ENCODE assay signal across 24 cellular contexts in the genomic region with DNA sequence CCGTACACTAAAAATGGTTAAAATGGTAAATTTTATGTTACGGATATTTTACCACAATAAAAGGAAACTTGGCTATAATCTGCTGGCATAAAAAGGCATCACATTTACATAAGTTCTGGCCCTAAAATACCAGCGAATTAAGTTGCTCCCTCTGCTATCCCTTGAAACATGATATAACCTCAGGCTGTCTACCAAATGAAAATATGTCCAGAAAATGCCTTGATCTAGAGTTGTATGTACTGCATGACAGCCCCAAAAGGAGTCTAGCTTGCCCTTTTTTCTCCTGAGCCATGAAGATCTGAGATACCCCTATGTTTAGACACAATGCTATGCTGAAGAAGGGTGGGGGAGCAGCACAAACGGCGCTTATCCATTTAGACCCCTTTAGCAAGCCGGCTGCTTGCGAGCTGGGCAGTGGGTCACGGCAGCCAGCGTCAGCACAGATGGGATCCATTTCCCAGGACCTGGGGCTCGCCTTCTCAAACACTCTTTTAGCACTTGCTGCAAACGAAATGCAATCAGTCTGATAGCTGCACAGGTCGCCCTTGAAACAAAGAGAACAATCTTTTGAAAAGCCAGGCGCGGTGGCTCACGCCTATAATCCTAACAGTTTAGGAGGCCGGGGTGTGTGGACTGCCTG.
A peak's percentile ranks its signal among the peaks of the same experiment; 100 is the strongest.
DNase-seq lines count a peak whose midpoint lies in the region; ATAC-seq and TF ChIP-seq lines count a peak whose summit lies in the region.
"Had no signal": no experiment of that assay in that cellular context is flagged by ENCODE, and none has a peak within 500 bp of the region (broad histone marks: within the 10 kb centered on the region; RNA-seq: fewer than 3 reads in every experiment).

No MANE protein-coding gene starts in this region.

- peaks cover 18% of the 10 kb centered on the region for H3K4me1 Mint-ChIP-seq in progenitor cell of endocrine pancreas (ENCODE audit: low read depth)
- H3K4me1 Mint-ChIP-seq in activated T-helper 1 cell treated with anti-CD3 and anti-CD28 coated beads, Interleukin-12 subunit alpha, Interleukin-12 subunit beta, Interleukin-2, Interleukin-4 antibody, amounts not matched to agents 30 ng/mL and 10 ng/mL and 1 ng/mL, durations not matched to agents 14 hours and 24 hours and 36 hours (ENCODE audit: low read depth) = peaks cover 20% of the 10 kb centered on the region
- H3K4me1 Mint-ChIP-seq: activated B cell treated with CpG ODN at 0.5 μM for 24 hours had no signal

- intact Hi-C loops in activated T-helper 1 cell treated with anti-CD3 and anti-CD28 coated beads, Interleukin-12 subunit alpha, Interleukin-12 subunit beta, Interleukin-2, Interleukin-4 antibody, amounts not matched to agents 30 ng/mL and 10 ng/mL and 1 ng/mL, durations not matched to agents 14 hours and 24 hours and 36 hours (cut with micrococcal nuclease) = no loop called here

- ATAC-seq in SK-N-SH treated with all-trans-retinoic acid at 6 μM for 48 hours (peak; percentile 34), GM21825 (IDR thresholded peaks at IDR 0.05; ENCODE audit: unreplicated experiment) (no peak)
- ATAC-seq: K562; naive thymus-derived CD8-positive, alpha-beta T cell had no signal

- DNase-seq in DMS 273 (lab: John Stamatoyannopoulos, UW; ENCODE audit: unreplicated experiment) = peak; percentile 40
- no peak for DNase-seq in DMS 273 treated with DMSO at 0.1 percent for 48 hours (lab: John Stamatoyannopoulos, UW)
- DNase-seq in fibroblast of the aortic adventitia (ENCODE audit: low read depth) = peak; percentile 68
- DNase-seq in progenitor cell of endocrine pancreas (ENCODE audit: low spot score, unreplicated experiment) = no peak
- no peak for DNase-seq in GM03348 (ENCODE audit: low spot score)
- DNase-seq in activated T-helper 1 cell treated with anti-CD3 and anti-CD28 coated beads, Interleukin-12 subunit alpha, Interleukin-12 subunit beta, Interleukin-2, Interleukin-4 antibody, amounts not matched to agents 30 ng/mL and 10 ng/mL and 1 ng/mL, durations not matched to agents 14 hours and 24 hours and 36 hours (ENCODE audit: low spot score) = no peak
- DNase-seq: activated B cell treated with CpG ODN at 0.5 μM for 24 hours; activated CD4-positive, alpha-beta memory T cell treated with anti-CD3 and anti-CD28 coated beads, Interleukin-2, amount 10 ng/mL, durations not matched to agents 7 days and 5 days; activated T-cell treated with anti-CD3 and anti-CD28 coated beads, Interleukin-2, amount 50 U/mL, for 48 hours; cortex of kidney; GOT3; immature natural killer cell; MV-4-11; naive thymus-derived CD8-positive, alpha-beta T cell; NCI-H1930; RPMI8226; stimulated activated CD4-positive, alpha-beta T cell treated with anti-CD3 and anti-CD28 coated beads, Interleukin-12 subunit alpha, Interleukin-12 subunit beta, amount 100 ng/mL, for 4 hours; testis had no signal

- H3K27ac Mint-ChIP-seq in progenitor cell of endocrine pancreas = peak overlapping the region; percentile 80
- H3K27ac Mint-ChIP-seq in activated T-helper 1 cell treated with anti-CD3 and anti-CD28 coated beads, Interleukin-12 subunit alpha, Interleukin-12 subunit beta, Interleukin-2, Interleukin-4 antibody, amounts not matched to agents 30 ng/mL and 10 ng/mL and 1 ng/mL, durations not matched to agents 14 hours and 24 hours and 36 hours = no peak overlapping the region
- H3K27ac Mint-ChIP-seq: activated B cell treated with CpG ODN at 0.5 μM for 24 hours; activated CD4-positive, alpha-beta memory T cell treated with anti-CD3 and anti-CD28 coated beads, Interleukin-2, amount 10 ng/mL, durations not matched to agents 7 days and 5 days had no signal

- H3K4me3 ChIP-seq in fibroblast of the aortic adventitia (ENCODE audit: low read depth, low read length) = no peak overlapping the region
- H3K4me3 ChIP-seq: BLaER1, K562, lung, testis had no signal

- H3K36me3 Mint-ChIP-seq in progenitor cell of endocrine pancreas (ENCODE audit: insufficient read depth) = peaks cover 24% of the 10 kb centered on the region
- peaks cover 13% of the 10 kb centered on the region for H3K36me3 Mint-ChIP-seq in activated T-helper 1 cell treated with anti-CD3 and anti-CD28 coated beads, Interleukin-12 subunit alpha, Interleukin-12 subunit beta, Interleukin-2, Interleukin-4 antibody, amounts not matched to agents 30 ng/mL and 10 ng/mL and 1 ng/mL, durations not matched to agents 14 hours and 24 hours and 36 hours (ENCODE audit: low read depth)

- no peak overlapping the region for H3K4me3 Mint-ChIP-seq in progenitor cell of endocrine pancreas (ENCODE audit: low read depth)
- H3K4me3 Mint-ChIP-seq in activated T-helper 1 cell treated with anti-CD3 and anti-CD28 coated beads, Interleukin-12 subunit alpha, Interleukin-12 subunit beta, Interleukin-2, Interleukin-4 antibody, amounts not matched to agents 30 ng/mL and 10 ng/mL and 1 ng/mL, durations not matched to agents 14 hours and 24 hours and 36 hours = no peak overlapping the region
- H3K4me3 Mint-ChIP-seq: activated B cell treated with CpG ODN at 0.5 μM for 24 hours; activated CD4-positive, alpha-beta memory T cell treated with anti-CD3 and anti-CD28 coated beads, Interleukin-2, amount 10 ng/mL, durations not matched to agents 7 days and 5 days; activated naive CD4-positive, alpha-beta T cell treated with anti-CD3 and anti-CD28 coated beads, Interleukin-2, amount 50 U/mL, for 24 hours; naive thymus-derived CD8-positive, alpha-beta T cell had no signal

- peaks cover 8% of the 10 kb centered on the region for H3K9me3 Mint-ChIP-seq in progenitor cell of endocrine pancreas (ENCODE audit: low read depth)
- peaks cover 8% of the 10 kb centered on the region for H3K9me3 Mint-ChIP-seq in activated T-helper 1 cell treated with anti-CD3 and anti-CD28 coated beads, Interleukin-12 subunit alpha, Interleukin-12 subunit beta, Interleukin-2, Interleukin-4 antibody, amounts not matched to agents 30 ng/mL and 10 ng/mL and 1 ng/mL, durations not matched to agents 14 hours and 24 hours and 36 hours

- no peaks in the 10 kb centered on the region for H3K27me3 Mint-ChIP-seq in progenitor cell of endocrine pancreas
- peaks cover 11% of the 10 kb centered on the region for H3K27me3 Mint-ChIP-seq in activated T-helper 1 cell treated with anti-CD3 and anti-CD28 coated beads, Interleukin-12 subunit alpha, Interleukin-12 subunit beta, Interleukin-2, Interleukin-4 antibody, amounts not matched to agents 30 ng/mL and 10 ng/mL and 1 ng/mL, durations not matched to agents 14 hours and 24 hours and 36 hours (ENCODE audit: insufficient read depth)
- H3K27me3 Mint-ChIP-seq: activated naive CD4-positive, alpha-beta T cell treated with anti-CD3 and anti-CD28 coated beads, Interleukin-2, amount 50 U/mL, for 24 hours had no signal

- TF ChIP-seq CTCF in fibroblast of the aortic adventitia (IDR thresholded peaks at IDR 0.05; ENCODE audit: insufficient read depth, low read length) = no peak
- no peak for TF ChIP-seq CTCF in progenitor cell of endocrine pancreas (IDR thresholded peaks at IDR 0.05; ENCODE audit: unreplicated experiment)

TF ChIP-seq in SK-N-SH treated with all-trans-retinoic acid at 6 μM for 48 hours, 23 proteins besides CTCF, POLR2A, EP300 and RAD21 (continues in another document):
- TF ChIP-seq CSDC2 (CRISPR knock-in tag; IDR thresholded peaks at IDR 0.05) (no peak), SNAI2 (CRISPR knock-in tag; IDR thresholded peaks at IDR 0.05) (no peak), ZNF565 (CRISPR knock-in tag; conservative IDR thresholded peaks at IDR 0.05; ENCODE audit: low read depth) (no peak), ZNF70 (CRISPR knock-in tag; IDR thresholded peaks at IDR 0.05) (no peak), PPARA (CRISPR knock-in tag; IDR thresholded peaks at IDR 0.05; ENCODE audit: borderline replicate concordance) (no peak), ZFP30 (CRISPR knock-in tag; IDR thresholded peaks at IDR 0.05) (no peak), BACH2 (CRISPR knock-in tag; IDR thresholded peaks at IDR 0.05; ENCODE audit: borderline replicate concordance) (no peak), ISL1 (CRISPR knock-in tag; IDR thresholded peaks at IDR 0.05) (no peak), ZFP3 (CRISPR knock-in tag; IDR thresholded peaks at IDR 0.05) (no peak)
- TF ChIP-seq, protein P1, sequence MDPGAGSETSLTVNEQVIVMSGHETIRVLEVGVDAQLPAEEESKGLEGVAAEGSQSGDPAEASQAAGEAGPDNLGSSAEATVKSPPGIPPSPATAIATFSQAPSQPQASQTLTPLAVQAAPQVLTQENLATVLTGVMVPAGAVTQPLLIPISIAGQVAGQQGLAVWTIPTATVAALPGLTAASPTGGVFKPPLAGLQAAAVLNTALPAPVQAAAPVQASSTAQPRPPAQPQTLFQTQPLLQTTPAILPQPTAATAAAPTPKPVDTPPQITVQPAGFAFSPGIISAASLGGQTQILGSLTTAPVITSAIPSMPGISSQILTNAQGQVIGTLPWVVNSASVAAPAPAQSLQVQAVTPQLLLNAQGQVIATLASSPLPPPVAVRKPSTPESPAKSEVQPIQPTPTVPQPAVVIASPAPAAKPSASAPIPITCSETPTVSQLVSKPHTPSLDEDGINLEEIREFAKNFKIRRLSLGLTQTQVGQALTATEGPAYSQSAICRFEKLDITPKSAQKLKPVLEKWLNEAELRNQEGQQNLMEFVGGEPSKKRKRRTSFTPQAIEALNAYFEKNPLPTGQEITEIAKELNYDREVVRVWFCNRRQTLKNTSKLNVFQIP (CRISPR knock-in tag; IDR thresholded peaks at IDR 0.05; ENCODE audit: borderline replicate concordance, low read depth) = no peak
- TF ChIP-seq, protein P2, sequence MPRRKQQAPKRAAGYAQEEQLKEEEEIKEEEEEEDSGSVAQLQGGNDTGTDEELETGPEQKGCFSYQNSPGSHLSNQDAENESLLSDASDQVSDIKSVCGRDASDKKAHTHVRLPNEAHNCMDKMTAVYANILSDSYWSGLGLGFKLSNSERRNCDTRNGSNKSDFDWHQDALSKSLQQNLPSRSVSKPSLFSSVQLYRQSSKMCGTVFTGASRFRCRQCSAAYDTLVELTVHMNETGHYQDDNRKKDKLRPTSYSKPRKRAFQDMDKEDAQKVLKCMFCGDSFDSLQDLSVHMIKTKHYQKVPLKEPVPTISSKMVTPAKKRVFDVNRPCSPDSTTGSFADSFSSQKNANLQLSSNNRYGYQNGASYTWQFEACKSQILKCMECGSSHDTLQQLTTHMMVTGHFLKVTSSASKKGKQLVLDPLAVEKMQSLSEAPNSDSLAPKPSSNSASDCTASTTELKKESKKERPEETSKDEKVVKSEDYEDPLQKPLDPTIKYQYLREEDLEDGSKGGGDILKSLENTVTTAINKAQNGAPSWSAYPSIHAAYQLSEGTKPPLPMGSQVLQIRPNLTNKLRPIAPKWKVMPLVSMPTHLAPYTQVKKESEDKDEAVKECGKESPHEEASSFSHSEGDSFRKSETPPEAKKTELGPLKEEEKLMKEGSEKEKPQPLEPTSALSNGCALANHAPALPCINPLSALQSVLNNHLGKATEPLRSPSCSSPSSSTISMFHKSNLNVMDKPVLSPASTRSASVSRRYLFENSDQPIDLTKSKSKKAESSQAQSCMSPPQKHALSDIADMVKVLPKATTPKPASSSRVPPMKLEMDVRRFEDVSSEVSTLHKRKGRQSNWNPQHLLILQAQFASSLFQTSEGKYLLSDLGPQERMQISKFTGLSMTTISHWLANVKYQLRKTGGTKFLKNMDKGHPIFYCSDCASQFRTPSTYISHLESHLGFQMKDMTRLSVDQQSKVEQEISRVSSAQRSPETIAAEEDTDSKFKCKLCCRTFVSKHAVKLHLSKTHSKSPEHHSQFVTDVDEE (CRISPR knock-in tag; IDR thresholded peaks at IDR 0.05) = no peak

Comparison
In these comparisons a context has a peak if more than half of its experiments do, and no peak if none do; other contexts are left out.
1. DNase-seq: peak in DMS 273 (single experiment) and fibroblast of the aortic adventitia (single experiment); none in DMS 273 treated with DMSO at 0.1 percent for 48 hours (single experiment), progenitor cell of endocrine pancreas (single experiment), GM03348 (single experiment) and activated T-helper 1 cell treated with anti-CD3 and anti-CD28 coated beads, Interleukin-12 subunit alpha, Interleukin-12 subunit beta, Interleukin-2, Interleukin-4 antibody, amounts not matched to agents 30 ng/mL and 10 ng/mL and 1 ng/mL, durations not matched to agents 14 hours and 24 hours and 36 hours (single experiment).